27 cellular contexts compared by ENCODE assay signal in the genomic region with DNA sequence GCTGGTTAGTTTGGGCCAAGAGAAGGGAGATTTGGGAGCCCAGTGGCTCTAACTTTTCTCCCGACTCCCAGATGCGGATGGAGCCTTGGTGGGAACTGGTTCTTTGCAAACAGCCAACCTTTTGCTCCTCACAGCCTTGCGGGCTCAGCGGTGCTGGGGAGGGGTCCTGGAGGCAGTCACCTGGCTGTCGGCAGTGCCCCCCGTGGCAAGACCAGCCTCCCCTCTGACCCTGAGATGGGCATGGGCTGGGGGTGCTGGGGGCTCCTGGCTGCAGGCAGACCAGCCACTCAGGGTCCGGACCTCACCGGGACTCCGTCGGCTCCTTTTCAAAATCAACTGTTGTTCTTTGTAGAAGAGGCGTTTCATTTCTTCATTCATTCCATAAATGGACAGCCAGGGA.
"Had no signal": no experiment of that assay in that cellular context is flagged by ENCODE, and none has a peak within 500 bp of the region (broad histone marks: within the 10 kb centered on the region; RNA-seq: fewer than 3 reads in every experiment).

No MANE protein-coding gene starts in this region.

- H3K9me3 Mint-ChIP-seq: activated naive CD4-positive, alpha-beta T cell treated with anti-CD3 and anti-CD28 coated beads for 36 hours; activated naive CD8-positive, alpha-beta T cell treated with anti-CD3 and anti-CD28 coated beads for 36 hours; mesothelial cell of epicardium; naive B cell; neural crest cell; stimulated activated naive CD8-positive, alpha-beta T cell treated with anti-CD3 and anti-CD28 coated beads, Interleukin-15, Interleukin-2, amounts not matched to agents 100 ng/mL and 50 ng/mL, for 24 hours; T-helper 2 cell treated with Interferon-gamma antibody and Interleukin-4, amounts not matched to agents 5 μg/mL and 100 μg/mL, for 36 hours; type B pancreatic cell had no signal

- DNase-seq: activated CD4-positive, alpha-beta T cell treated with anti-CD3 and anti-CD28 coated beads for 4 hours; activated CD4-positive, alpha-beta T cell treated with anti-CD3 and anti-CD28 coated beads, Interleukin-2, amount 50 U/mL, for 4 hours; activated effector memory CD4-positive, alpha-beta T cell treated with anti-CD3 and anti-CD28 coated beads, Interleukin-2, amount 50 U/mL, for 16 hours; activated naive CD4-positive, alpha-beta T cell treated with anti-CD3 and anti-CD28 coated beads for 36 hours; activated naive CD8-positive, alpha-beta T cell treated with anti-CD3 and anti-CD28 coated beads for 36 hours; adrenal gland; aorta; body of pancreas; dorsolateral prefrontal cortex; effector memory CD4-positive, alpha-beta T cell; erythroblast; gastrocnemius medialis; kidney; left colon; naive B cell; posterior cingulate gyrus; right cardiac atrium; stimulated activated CD4-positive, alpha-beta T cell treated with anti-CD3 and anti-CD28 coated beads, Interleukin-2, amount 100 ng/mL, for 48 hours; substantia nigra had no signal

- H3K4me3 ChIP-seq: adrenal gland, body of pancreas, coronary artery, dorsolateral prefrontal cortex, gastrocnemius medialis, hepatocyte, vagina had no signal

- H3K27ac ChIP-seq: adrenal gland, body of pancreas, coronary artery, dorsolateral prefrontal cortex, gastrocnemius medialis, hepatocyte, vagina had no signal

- H2AFZ ChIP-seq: hepatocyte had no signal

- ATAC-seq: body of pancreas, gastrocnemius medialis, left colon, right cardiac atrium had no signal

- H3K27me3 Mint-ChIP-seq: activated naive CD8-positive, alpha-beta T cell treated with anti-CD3 and anti-CD28 coated beads for 36 hours; naive B cell; stimulated activated naive CD8-positive, alpha-beta T cell treated with anti-CD3 and anti-CD28 coated beads, Interleukin-15, Interleukin-2, amounts not matched to agents 100 ng/mL and 50 ng/mL, for 24 hours; type B pancreatic cell had no signal

- H3K4me3 Mint-ChIP-seq: activated naive CD4-positive, alpha-beta T cell treated with anti-CD3 and anti-CD28 coated beads for 36 hours; activated naive CD8-positive, alpha-beta T cell treated with anti-CD3 and anti-CD28 coated beads for 36 hours; mesothelial cell of epicardium; naive B cell; stimulated activated naive CD8-positive, alpha-beta T cell treated with anti-CD3 and anti-CD28 coated beads, Interleukin-15, Interleukin-2, amounts not matched to agents 100 ng/mL and 50 ng/mL, for 24 hours; T-helper 2 cell treated with Interferon-gamma antibody and Interleukin-4, amounts not matched to agents 5 μg/mL and 100 μg/mL, for 36 hours; type B pancreatic cell had no signal

- H3K27me3 ChIP-seq: adrenal gland, body of pancreas, gastrocnemius medialis, hepatocyte, vagina had no signal

- H3K36me3 Mint-ChIP-seq: activated naive CD8-positive, alpha-beta T cell treated with anti-CD3 and anti-CD28 coated beads for 36 hours; type B pancreatic cell had no signal

- H3K9me3 ChIP-seq: adrenal gland, body of pancreas, gastrocnemius medialis, vagina had no signal

- H3K27ac Mint-ChIP-seq: activated naive CD4-positive, alpha-beta T cell treated with anti-CD3 and anti-CD28 coated beads for 36 hours; activated naive CD8-positive, alpha-beta T cell treated with anti-CD3 and anti-CD28 coated beads for 36 hours; mesothelial cell of epicardium; stimulated activated naive CD8-positive, alpha-beta T cell treated with anti-CD3 and anti-CD28 coated beads, Interleukin-15, Interleukin-2, amounts not matched to agents 100 ng/mL and 50 ng/mL, for 24 hours; T-helper 2 cell treated with Interferon-gamma antibody and Interleukin-4, amounts not matched to agents 5 μg/mL and 100 μg/mL, for 36 hours; type B pancreatic cell had no signal

- H3K4me2 ChIP-seq: hepatocyte had no signal

- H3K36me3 ChIP-seq: adrenal gland, gastrocnemius medialis, vagina had no signal
